In the genomic region with DNA sequence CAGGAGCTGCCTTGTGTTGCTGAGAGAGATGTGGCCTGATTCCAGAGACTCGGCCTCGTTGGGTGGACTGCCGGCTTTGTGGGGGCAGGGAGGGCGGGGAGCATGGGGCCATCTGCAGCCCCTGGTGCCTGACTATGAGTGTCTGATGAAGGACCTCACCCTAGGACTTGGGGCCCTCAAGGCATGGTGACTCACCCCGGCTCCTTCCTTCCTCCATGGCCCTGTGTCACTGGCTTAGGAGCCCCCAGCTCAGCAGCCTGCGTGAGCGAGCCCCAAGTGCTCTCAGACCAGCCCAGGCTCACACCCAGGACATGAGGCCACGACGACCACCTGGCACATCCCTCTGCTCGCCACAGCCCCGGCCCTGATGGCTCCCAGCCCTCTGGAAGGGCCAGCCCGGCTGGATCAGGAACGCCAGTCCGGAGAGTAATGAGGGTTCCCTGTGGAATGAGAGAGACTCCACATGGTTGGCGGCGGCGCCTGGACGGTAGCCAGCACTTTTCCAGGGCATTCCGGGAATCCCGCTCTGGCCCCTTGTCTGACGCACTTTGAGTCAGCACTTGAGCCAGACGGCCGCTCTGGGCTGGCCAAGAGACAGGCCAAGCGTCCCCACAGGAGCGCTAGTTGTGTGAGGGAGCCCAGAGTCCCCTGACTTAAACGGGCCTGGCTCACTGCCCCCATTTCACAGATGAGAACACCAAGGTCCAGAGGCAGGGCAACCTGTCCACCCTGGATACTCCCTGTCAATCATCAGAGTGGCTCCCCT, we compare ENCODE assay signal across 9 cellular contexts. TPM values are rescaled to one million over a fixed set of nuclear protein-coding genes. Genes with fewer than 3 reads are reported as not detected.
A peak's percentile ranks its signal among the peaks of the same experiment; 100 is the strongest.
DNase-seq lines count a peak whose midpoint lies in the region; ATAC-seq, FAIRE-seq and TF ChIP-seq lines count a peak whose summit lies in the region.
"Had no signal": no experiment of that assay in that cellular context is flagged by ENCODE, and none has a peak within 500 bp of the region (broad histone marks: within the 10 kb centered on the region; RNA-seq: fewer than 3 reads in every experiment).

No MANE protein-coding gene starts in this region.

- FAIRE-seq in RCC 7860 (lab: Jason Lieb, UNC) = peak; percentile 86

- DNase-seq in AG20443 (ENCODE audit: low spot score) (peak; percentile 91), RCC 7860 (ENCODE audit: low spot score) (peak; percentile 92), fibroblast of lung (ENCODE audit: low read depth in 2 of 2) (peak; percentile 97 to 98), omental fat pad (ENCODE audit: low spot score) (peak; percentile 79), iPS-NIHi11 (ENCODE audit: low spot score) (no peak)
- no peak for DNase-seq in stimulated activated CD4-positive, alpha-beta T cell treated with anti-CD3 and anti-CD28 coated beads, Interleukin-15, amount 100 ng/mL, for 24 hours
- DNase-seq: DND-41 had no signal

- peak overlapping the region in 1 of 4 experiments; percentile 14 for H3K4me3 ChIP-seq in fibroblast of lung (replicated peaks in 1 of 4; ENCODE audit: control extremely low read depth in 1 of 4, insufficient read depth in 1 of 4, low read depth in 3 of 4, low read length in 4 of 4)

- no peaks in the 10 kb centered on the region for H3K9me3 ChIP-seq in fibroblast of lung (ENCODE audit: control insufficient read depth, insufficient read depth, low read depth, low read length)

- H4K20me1 ChIP-seq in fibroblast of lung (ENCODE audit: control insufficient read depth, extremely low read depth, insufficient read depth, low read length) = no peaks in the 10 kb centered on the region

- H3K27ac ChIP-seq in fibroblast of lung (ENCODE audit: insufficient read depth, low read length) = peak overlapping the region; percentile 99

- H3K36me3 ChIP-seq in fibroblast of lung (ENCODE audit: control insufficient read depth, insufficient read depth, low read length) = no peaks in the 10 kb centered on the region

- TF ChIP-seq CTCF in fibroblast of lung (conservative IDR thresholded peaks at IDR 0.05 in 1 of 2, IDR thresholded peaks at IDR 0.05 in 1 of 2; ENCODE audit: low read depth in 1 of 2, low read length in 2 of 2) (no peak), omental fat pad (IDR thresholded peaks at IDR 0.05) (no peak)

- H3K79me2 ChIP-seq in fibroblast of lung (ENCODE audit: control insufficient read depth, insufficient read depth, low read length) = no peaks in the 10 kb centered on the region

- ATAC-seq in omental fat pad (ENCODE audit: low FRiP score) (peak; percentile 77), GM18511 (IDR thresholded peaks at IDR 0.05; ENCODE audit: unreplicated experiment) (no peak), GM21737 (IDR thresholded peaks at IDR 0.05; ENCODE audit: unreplicated experiment) (no peak)

- H3K9ac ChIP-seq in fibroblast of lung (ENCODE audit: insufficient read depth, low read length) = peak overlapping the region; percentile 82

- H3K4me1 ChIP-seq in fibroblast of lung (ENCODE audit: control insufficient read depth, extremely low read depth, insufficient read depth, low read length) = peaks cover 31% of the 10 kb centered on the region

- no peaks in the 10 kb centered on the region for H3K27me3 ChIP-seq in fibroblast of lung (ENCODE audit: control insufficient read depth, insufficient read depth, low read length)

- H2AFZ ChIP-seq in fibroblast of lung (ENCODE audit: low read length) = peak overlapping the region; percentile 52

- H3K4me2 ChIP-seq in fibroblast of lung (ENCODE audit: extremely low read depth, insufficient read depth, low read length) = peak overlapping the region; percentile 85

RNA-seq across cellular contexts. Expression of gene SHISAL1, which starts 50.6 kb away (rescaled TPM):
- 2.1 and 3.5 TPM in 2 replicates for total RNA-seq in fibroblast of lung
- 0.73 and 2.0 TPM in 2 replicates for polyA plus RNA-seq in fibroblast of lung
- polyA plus RNA-seq in fibroblast of lung (2012) = 0.54 and 1.7 TPM in 2 replicates
- 0.90 and 3.2 TPM in 2 replicates for polyA minus RNA-seq in fibroblast of lung (ENCODE audit: low replicate concordance)
- 1 to 10 TPM in 1 of 4 donors, under 1 TPM in 3; 0.47 to 1.9 (median 0.75) TPM for total RNA-seq in omental fat pad

Comparison
In these comparisons a context has a peak if more than half of its experiments do, and no peak if none do; other contexts are left out.
1. DNase-seq: peak in AG20443 (single experiment), RCC 7860 (single experiment), fibroblast of lung (2 of 2) and omental fat pad (single experiment); none in stimulated activated CD4-positive, alpha-beta T cell treated with anti-CD3 and anti-CD28 coated beads, Interleukin-15, amount 100 ng/mL, for 24 hours (single experiment) and iPS-NIHi11 (single experiment).